8 cellular contexts compared by ENCODE assay signal in genomic region chr6:95578106-95578410, GRCh38. TPM values are rescaled to one million over a fixed set of nuclear protein-coding genes. Genes with fewer than 3 reads are reported as not detected.
DNase-seq lines count a peak whose midpoint lies in the region; ATAC-seq and TF ChIP-seq lines count a peak whose summit lies in the region.

No MANE protein-coding gene starts in this region.

- no peaks in the 10 kb centered on the region for H3K36me3 ChIP-seq in CD4-positive, CD25-positive, alpha-beta regulatory T cell (ENCODE audit: control insufficient read depth, insufficient read depth, low read length)
- no peaks in the 10 kb centered on the region for H3K36me3 ChIP-seq in left ventricle myocardium inferior

- no peaks in the 10 kb centered on the region for H3K9me3 ChIP-seq in CD4-positive, CD25-positive, alpha-beta regulatory T cell (ENCODE audit: control insufficient read depth in 2 of 2, low read length in 2 of 2)
- H3K9me3 ChIP-seq in left ventricle myocardium inferior (replicated peaks), result no peaks in the 10 kb centered on the region

- peak overlapping the region; percentile 97 to 99 (median 99) for H3K27ac Mint-ChIP-seq in CD4-positive, CD25-positive, alpha-beta regulatory T cell
- H3K27ac Mint-ChIP-seq in activated CD8-positive, alpha-beta T cell treated with anti-CD3 and anti-CD28 coated beads for 36 hours, result peak overlapping the region; percentile 97

- H3K27me3 Mint-ChIP-seq in CD4-positive, CD25-positive, alpha-beta regulatory T cell, result no peaks in the 10 kb centered on the region
- H3K27me3 Mint-ChIP-seq in activated CD8-positive, alpha-beta T cell treated with anti-CD3 and anti-CD28 coated beads for 36 hours, result no peaks in the 10 kb centered on the region

- H3K4me1 Mint-ChIP-seq in CD4-positive, CD25-positive, alpha-beta regulatory T cell, result peaks cover 34 to 82% (median 60%) of the 10 kb centered on the region in 4 donors
- peaks cover 44% of the 10 kb centered on the region for H3K4me1 Mint-ChIP-seq in activated CD8-positive, alpha-beta T cell treated with anti-CD3 and anti-CD28 coated beads for 36 hours (ENCODE audit: low read depth)

- H3K4me3 Mint-ChIP-seq in CD4-positive, CD25-positive, alpha-beta regulatory T cell, result peak overlapping the region; percentile 97 to 99 (median 98)
- H3K4me3 Mint-ChIP-seq in activated CD8-positive, alpha-beta T cell treated with anti-CD3 and anti-CD28 coated beads for 36 hours, result peak overlapping the region; percentile 98

- H3K4me1 ChIP-seq in CD4-positive, CD25-positive, alpha-beta regulatory T cell (ENCODE audit: control insufficient read depth, insufficient read depth, low read length, poor library complexity, severe bottlenecking), result peaks cover 40% of the 10 kb centered on the region
- peaks cover 37% of the 10 kb centered on the region for H3K4me1 ChIP-seq in left ventricle myocardium inferior

- peaks cover 0 to 2% (median 0%) of the 10 kb centered on the region in 7 donors for H3K9me3 Mint-ChIP-seq in CD4-positive, CD25-positive, alpha-beta regulatory T cell
- no peaks in the 10 kb centered on the region for H3K9me3 Mint-ChIP-seq in activated CD8-positive, alpha-beta T cell treated with anti-CD3 and anti-CD28 coated beads for 36 hours

- no peak for TF ChIP-seq CTCF in activated CD8-positive, alpha-beta T cell treated with anti-CD3 and anti-CD28 coated beads for 36 hours (IDR thresholded peaks at IDR 0.05)
- no peak for TF ChIP-seq CTCF in left ventricle myocardium inferior (IDR thresholded peaks at IDR 0.05; ENCODE audit: borderline replicate concordance)

- peak overlapping the region; percentile 84 for H3K4me3 ChIP-seq in CD4-positive, CD25-positive, alpha-beta regulatory T cell (ENCODE audit: low read depth, low read length)
- H3K4me3 ChIP-seq in left ventricle myocardium inferior, result peak overlapping the region; percentile 74
- H3K4me3 ChIP-seq in skin epidermis, result peak overlapping the region; percentile 53 to 81 (median 67)

- POLR2A ChIA-PET in activated CD8-positive, alpha-beta T cell treated with anti-CD3 and anti-CD28 coated beads for 36 hours (lab: Charles Lee), result interaction anchor here (1.0 kb wide), 1 partner anchor 9 kb away, joined by 3 read pairs; no protein-coding TSS in a partner anchor

- intact Hi-C loops in activated CD8-positive, alpha-beta T cell treated with anti-CD3 and anti-CD28 coated beads for 36 hours (cut with micrococcal nuclease), result no loop called here
- intact Hi-C loops in left ventricle myocardium inferior (cut with micrococcal nuclease), result no loop called here

- peak overlapping the region; percentile 91 for H3K27ac ChIP-seq in CD4-positive, CD25-positive, alpha-beta regulatory T cell (ENCODE audit: insufficient read depth, low read length, poor library complexity, severe bottlenecking)
- peak overlapping the region; percentile 90 for H3K27ac ChIP-seq in left ventricle myocardium inferior (replicated peaks)
- peak overlapping the region; percentile 59 to 96 (median 89) for H3K27ac ChIP-seq in skin epidermis

- DNase-seq in CD4-positive, CD25-positive, alpha-beta regulatory T cell, result peak in 1 of 3 donors; percentile 56
- DNase-seq in GM19238 (ENCODE audit: insufficient read length, low spot score) (peak; percentile 2), left ventricle myocardium inferior (no peak)
- DNase-seq in activated CD8-positive, alpha-beta T cell treated with anti-CD3 and anti-CD28 coated beads for 36 hours, result no peak
- DNase-seq in activated CD4-positive, alpha-beta T cell treated with anti-CD3 and anti-CD28 coated beads for 4 hours, result no peak

- no peaks in the 10 kb centered on the region for H3K27me3 ChIP-seq in CD4-positive, CD25-positive, alpha-beta regulatory T cell (ENCODE audit: control insufficient read depth, insufficient read depth, low read length)
- H3K27me3 ChIP-seq in left ventricle myocardium inferior (ENCODE audit: low read depth), result no peaks in the 10 kb centered on the region

- CTCF ChIA-PET in activated CD8-positive, alpha-beta T cell treated with anti-CD3 and anti-CD28 coated beads for 36 hours (lab: Charles Lee), result interaction anchor here (1.4 kb wide), 1 partner anchor 9 kb away, joined by 6 read pairs; no protein-coding TSS in a partner anchor

- no peaks in the 10 kb centered on the region for H3K36me3 Mint-ChIP-seq in CD4-positive, CD25-positive, alpha-beta regulatory T cell
- peaks cover 16% of the 10 kb centered on the region for H3K36me3 Mint-ChIP-seq in activated CD8-positive, alpha-beta T cell treated with anti-CD3 and anti-CD28 coated beads for 36 hours (ENCODE audit: low read depth)

- ATAC-seq in CD4-positive, CD25-positive, alpha-beta regulatory T cell (ENCODE audit: low read depth in 2 of 2), result no peak
- ATAC-seq in HG03175 (IDR thresholded peaks at IDR 0.05; ENCODE audit: unreplicated experiment) (peak; percentile 17), HG02571 (IDR thresholded peaks at IDR 0.05; ENCODE audit: unreplicated experiment) (no peak)
- ATAC-seq in activated CD8-positive, alpha-beta T cell treated with anti-CD3 and anti-CD28 coated beads for 36 hours, result peak; percentile 11

RNA-seq across cellular contexts. Expression of gene MANEA, which starts 0.7 kb away (rescaled TPM):
- total RNA-seq in CD4-positive, CD25-positive, alpha-beta regulatory T cell, result 7.4 TPM
- 1 to 10 TPM; 5.8 to 8.4 (median 7.0) TPM for polyA plus RNA-seq in CD4-positive, CD25-positive, alpha-beta regulatory T cell
- 10 to 100 TPM; 15.6 to 16.1 TPM for total RNA-seq in activated CD8-positive, alpha-beta T cell treated with anti-CD3 and anti-CD28 coated beads for 36 hours
- 5.4 TPM for total RNA-seq in left ventricle myocardium inferior

Comparison
In these comparisons a context has a peak if more than half of its experiments do, and no peak if none do; other contexts are left out.
1. ATAC-seq: peak in HG03175 (single experiment) and activated CD8-positive, alpha-beta T cell treated with anti-CD3 and anti-CD28 coated beads for 36 hours (single experiment); none in CD4-positive, CD25-positive, alpha-beta regulatory T cell (0 of 2) and HG02571 (single experiment).
2. Peak in every context shown above with its lines, with median percentiles within 50 percentile points of each other: H3K27ac ChIP-seq and H3K4me3 ChIP-seq.